ENCODE assay signal across 8 cellular contexts in the genomic region with DNA sequence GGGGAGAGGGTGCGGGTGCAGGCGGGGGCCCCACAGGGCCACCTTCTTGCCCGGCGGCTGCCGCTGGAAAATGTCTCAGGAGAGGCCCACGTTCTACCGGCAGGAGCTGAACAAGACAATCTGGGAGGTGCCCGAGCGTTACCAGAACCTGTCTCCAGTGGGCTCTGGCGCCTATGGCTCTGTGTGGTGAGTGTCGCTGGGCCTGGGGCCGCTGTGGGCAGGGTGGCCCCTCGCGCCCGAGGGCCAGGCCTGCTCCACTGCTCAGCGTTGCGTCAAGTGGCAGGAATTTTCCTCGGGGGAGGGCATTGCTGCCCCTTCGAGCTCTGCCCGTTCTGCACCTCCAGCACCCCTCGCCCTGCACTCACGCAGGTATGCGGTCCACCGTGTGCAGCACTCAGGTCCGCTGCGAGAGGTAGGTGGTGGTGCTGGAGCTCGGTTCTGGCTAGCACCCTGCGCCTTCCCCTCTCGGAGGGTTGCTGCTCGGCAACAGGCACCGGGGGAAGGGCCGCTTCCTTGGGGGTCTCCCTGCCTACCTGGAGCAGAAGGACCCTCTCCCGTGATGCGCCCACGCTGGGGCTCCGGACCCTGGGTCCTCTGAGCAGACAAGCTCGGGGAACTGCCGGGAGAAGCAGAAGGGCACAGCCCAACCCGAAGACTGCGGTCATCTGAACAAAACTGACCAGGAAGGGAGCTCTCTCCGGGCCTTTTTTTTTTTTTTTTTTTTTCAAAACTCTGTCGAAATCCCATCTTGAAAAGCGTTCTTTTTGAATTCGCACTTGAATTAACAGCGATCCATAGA. TPM values are rescaled to one million over a fixed set of nuclear protein-coding genes. Genes with fewer than 3 reads are reported as not detected.
A peak's percentile ranks its signal among the peaks of the same experiment; 100 is the strongest.
DNase-seq lines count a peak whose midpoint lies in the region; ATAC-seq and TF ChIP-seq lines count a peak whose summit lies in the region.

No MANE protein-coding gene starts in this region.

- H3K27ac Mint-ChIP-seq in activated naive CD8-positive, alpha-beta T cell treated with anti-CD3 and anti-CD28 coated beads, Interleukin-2, amount 50 U/mL, for 24 hours, result peak overlapping the region; percentile 98

- TF ChIP-seq CTCF in RWPE1 (conservative IDR thresholded peaks at IDR 0.05; ENCODE audit: low read depth) (no peak), right atrium auricular region (IDR thresholded peaks at IDR 0.05) (no peak)

- H3K4me3 ChIP-seq in right atrium auricular region, result peak overlapping the region; percentile 82 to 99

- peak overlapping the region; percentile 96 for H3K4me3 Mint-ChIP-seq in activated naive CD8-positive, alpha-beta T cell treated with anti-CD3 and anti-CD28 coated beads, Interleukin-2, amount 50 U/mL, for 24 hours

- peak; percentile 51 for DNase-seq in NK-92 treated with Interleukin-12 subunit alpha and Interleukin-12 subunit beta, amount 100 ng/mL, for 24 hours (lab: John Stamatoyannopoulos, UW)
- DNase-seq in NK-92 (lab: John Stamatoyannopoulos, UW; ENCODE audit: unreplicated experiment), result no peak
- DNase-seq in RWPE1 (ENCODE audit: low spot score), result peak; percentile 23
- DNase-seq in activated naive CD8-positive, alpha-beta T cell treated with anti-CD3 and anti-CD28 coated beads, Interleukin-2, amount 50 U/mL, for 24 hours, result peak; percentile 31
- peak; percentile 60 for DNase-seq in right atrium auricular region (ENCODE audit: low spot score)
- DNase-seq in putamen (ENCODE audit: low spot score), result peak; percentile 42
- no peak for DNase-seq in GDM1 (lab: John Stamatoyannopoulos, UW)

- no peaks in the 10 kb centered on the region for H3K9me3 ChIP-seq in right atrium auricular region

- no peaks in the 10 kb centered on the region for H3K36me3 ChIP-seq in right atrium auricular region

- H3K27me3 Mint-ChIP-seq in activated naive CD8-positive, alpha-beta T cell treated with anti-CD3 and anti-CD28 coated beads, Interleukin-2, amount 50 U/mL, for 24 hours, result peaks cover 18% of the 10 kb centered on the region

- H3K36me3 Mint-ChIP-seq in activated naive CD8-positive, alpha-beta T cell treated with anti-CD3 and anti-CD28 coated beads, Interleukin-2, amount 50 U/mL, for 24 hours (ENCODE audit: low read depth), result peaks cover 12% of the 10 kb centered on the region

- H3K4me1 Mint-ChIP-seq in activated naive CD8-positive, alpha-beta T cell treated with anti-CD3 and anti-CD28 coated beads, Interleukin-2, amount 50 U/mL, for 24 hours, result peaks cover 45% of the 10 kb centered on the region

- ATAC-seq in HG03060 (IDR thresholded peaks at IDR 0.05; ENCODE audit: low read depth, unreplicated experiment), result peak; percentile 2
- ATAC-seq in activated naive CD8-positive, alpha-beta T cell treated with anti-CD3 and anti-CD28 coated beads, Interleukin-2, amount 50 U/mL, for 24 hours, result peak; percentile 27

- H3K4me1 ChIP-seq in right atrium auricular region, result peaks cover 0 to 49% of the 10 kb centered on the region in 2 donors

- POLR2A ChIA-PET in RWPE1 (lab: Yijun Ruan, JAX; ENCODE audit: low non-redundant PET), result interaction anchor here (0.6 to 1.0 kb wide), 3 partner anchors 103 to 631 kb away, joined by 3 to 6 read pairs (median 6); no protein-coding TSS in a partner anchor

- CTCF ChIA-PET in RWPE1 (lab: Yijun Ruan, JAX), result interaction anchor here (0.5 to 3.4 kb wide), 9 partner anchors 11 to 1213 kb away, joined by 3 to 20 read pairs (median 3); no protein-coding TSS in a partner anchor

- H3K27ac ChIP-seq in RWPE1 (peak overlapping the region; percentile 92), right atrium auricular region (peak overlapping the region; percentile 81 to 93)

- peaks cover 0 to 4% of the 10 kb centered on the region in 2 donors for H3K27me3 ChIP-seq in right atrium auricular region

- no peaks in the 10 kb centered on the region for H3K9me3 Mint-ChIP-seq in activated naive CD8-positive, alpha-beta T cell treated with anti-CD3 and anti-CD28 coated beads, Interleukin-2, amount 50 U/mL, for 24 hours

RNA-seq across cellular contexts. Expression of gene MAPK14, which starts 0.7 kb away (rescaled TPM):
- 10 to 100 TPM; 39.1 to 46.7 TPM for total RNA-seq in right atrium auricular region

RNA-seq across cellular contexts. Expression of gene SLC26A8, which starts 3.8 kb away (rescaled TPM):
- total RNA-seq in right atrium auricular region, result not detected

Comparison
In these comparisons a context has a peak if more than half of its experiments do, and no peak if none do; other contexts are left out.
1. DNase-seq: peak in NK-92 treated with Interleukin-12 subunit alpha and Interleukin-12 subunit beta, amount 100 ng/mL, for 24 hours (single experiment), RWPE1 (single experiment), activated naive CD8-positive, alpha-beta T cell treated with anti-CD3 and anti-CD28 coated beads, Interleukin-2, amount 50 U/mL, for 24 hours (single experiment), right atrium auricular region (single experiment) and putamen (single experiment); none in NK-92 (single experiment) and GDM1 (single experiment).